Comparison of ENCODE assay signal across 9 cellular contexts in genomic region chr15:70528270-70528706, GRCh38.
DNase-seq lines count a peak whose midpoint lies in the region; ATAC-seq and TF ChIP-seq lines count a peak whose summit lies in the region.
"Had no signal": no experiment of that assay in that cellular context is flagged by ENCODE, and none has a peak within 500 bp of the region (broad histone marks: within the 10 kb centered on the region; RNA-seq: fewer than 3 reads in every experiment).

No MANE protein-coding gene starts in this region.

- H3K4me3 ChIP-seq in left lung = no peak overlapping the region
- H3K4me3 ChIP-seq: vagina had no signal

- in situ Hi-C loops in GM13977 (cut with MboI; ENCODE audit: low pct_unique_long_range_greater_than_20kb, low sequenced_read_pairs, unreplicated experiment) = no loop called here

- no peaks in the 10 kb centered on the region for H3K27me3 ChIP-seq in left lung
- H3K27me3 ChIP-seq: vagina had no signal

- peaks cover 6 to 26% of the 10 kb centered on the region in 2 donors for H3K4me1 ChIP-seq in left lung

- DNase-seq in GM13977 (ENCODE audit: low spot score) = peak; percentile 67
- peak; percentile 77 for DNase-seq in NCI-H510A treated with DMSO at 0.1 percent for 48 hours (lab: John Stamatoyannopoulos, UW)
- DNase-seq in activated T-cell treated with anti-CD3 and anti-CD28 coated beads for 48 hours (ENCODE audit: low read depth) = peak; percentile 35
- peak in 1 of 2 donors; percentile 57 for DNase-seq in left lung
- no peak for DNase-seq in iPS-NIHi11 (ENCODE audit: low spot score)
- DNase-seq in HEK293T (ENCODE audit: extremely low spot score) = no peak

- CTCF ChIA-PET in HEK293T (lab: Yijun Ruan, JAX) = interaction anchor here (0.7 to 1.2 kb wide), 3 partner anchors 9 to 1020 kb away, joined by 3 to 6 read pairs (median 4); no protein-coding TSS in a partner anchor

- ATAC-seq in HG02678 (IDR thresholded peaks at IDR 0.05; ENCODE audit: unreplicated experiment) (peak; percentile 95), left lung (peak; percentile 84), GM18519 (IDR thresholded peaks at IDR 0.05; ENCODE audit: low FRiP score, unreplicated experiment) (no peak)

- no peaks in the 10 kb centered on the region for H3K36me3 ChIP-seq in left lung
- H3K36me3 ChIP-seq: vagina had no signal

- POLR2A ChIA-PET in HEK293T (lab: Yijun Ruan, JAX) = interaction anchor here (0.6 to 1.0 kb wide), 2 partner anchors 11 to 709 kb away, joined by 4 read pairs; no protein-coding TSS in a partner anchor

- H3K9me3 ChIP-seq in left lung = no peaks in the 10 kb centered on the region
- H3K9me3 ChIP-seq: vagina had no signal

- TF ChIP-seq CTCF in GM13977 (IDR thresholded peaks at IDR 0.05; ENCODE audit: extremely low read depth, insufficient read depth, missing control alignments) = no peak
- no peak for TF ChIP-seq CTCF in left lung (IDR thresholded peaks at IDR 0.05)

- intact Hi-C loops in left lung (cut with DNase I) = no loop called here

- peak overlapping the region in 1 of 2 donors; percentile 33 for H3K27ac ChIP-seq in left lung
- H3K27ac ChIP-seq: vagina had no signal

TF ChIP-seq in HEK293T, 16 proteins besides CTCF, POLR2A, EP300 and RAD21:
- no peak for TF ChIP-seq FOXK2 (IDR thresholded peaks at IDR 0.05)
- no peak for TF ChIP-seq FOXM1 (IDR thresholded peaks at IDR 0.05; ENCODE audit: borderline replicate concordance)
- TF ChIP-seq SP1 (IDR thresholded peaks at IDR 0.05) = no peak
- no peak for TF ChIP-seq LEF1 (IDR thresholded peaks at IDR 0.05; ENCODE audit: borderline replicate concordance)
- TF ChIP-seq CTBP1 (IDR thresholded peaks at IDR 0.05; ENCODE audit: borderline replicate concordance) = no peak
- TF ChIP-seq BHLHE40 (IDR thresholded peaks at IDR 0.05; ENCODE audit: borderline replicate concordance) = no peak
- TF ChIP-seq FOXA1 (IDR thresholded peaks at IDR 0.05) = no peak
- no peak for TF ChIP-seq ZNF384 (IDR thresholded peaks at IDR 0.05)
- no peak for TF ChIP-seq L3MBTL2 (conservative IDR thresholded peaks at IDR 0.05)
- no peak for TF ChIP-seq ARNT (IDR thresholded peaks at IDR 0.05)
- no peak for TF ChIP-seq ELF4 (IDR thresholded peaks at IDR 0.05)
- TF ChIP-seq SUZ12 (IDR thresholded peaks at IDR 0.05) = no peak
- TF ChIP-seq NFRKB (IDR thresholded peaks at IDR 0.05) = no peak
- TF ChIP-seq, protein P1, sequence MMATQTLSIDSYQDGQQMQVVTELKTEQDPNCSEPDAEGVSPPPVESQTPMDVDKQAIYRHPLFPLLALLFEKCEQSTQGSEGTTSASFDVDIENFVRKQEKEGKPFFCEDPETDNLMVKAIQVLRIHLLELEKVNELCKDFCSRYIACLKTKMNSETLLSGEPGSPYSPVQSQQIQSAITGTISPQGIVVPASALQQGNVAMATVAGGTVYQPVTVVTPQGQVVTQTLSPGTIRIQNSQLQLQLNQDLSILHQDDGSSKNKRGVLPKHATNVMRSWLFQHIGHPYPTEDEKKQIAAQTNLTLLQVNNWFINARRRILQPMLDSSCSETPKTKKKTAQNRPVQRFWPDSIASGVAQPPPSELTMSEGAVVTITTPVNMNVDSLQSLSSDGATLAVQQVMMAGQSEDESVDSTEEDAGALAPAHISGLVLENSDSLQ (IDR thresholded peaks at IDR 0.05) = no peak
- TF ChIP-seq HDGF (IDR thresholded peaks at IDR 0.05; ENCODE audit: borderline replicate concordance) = no peak
- no peak for TF ChIP-seq TARDBP (IDR thresholded peaks at IDR 0.05)

Comparison
In these comparisons a context has a peak if more than half of its experiments do, and no peak if none do; other contexts are left out.
1. DNase-seq: peak in GM13977 (single experiment), NCI-H510A treated with DMSO at 0.1 percent for 48 hours (single experiment) and activated T-cell treated with anti-CD3 and anti-CD28 coated beads for 48 hours (single experiment); none in iPS-NIHi11 (single experiment) and HEK293T (single experiment).